In the genomic region with DNA sequence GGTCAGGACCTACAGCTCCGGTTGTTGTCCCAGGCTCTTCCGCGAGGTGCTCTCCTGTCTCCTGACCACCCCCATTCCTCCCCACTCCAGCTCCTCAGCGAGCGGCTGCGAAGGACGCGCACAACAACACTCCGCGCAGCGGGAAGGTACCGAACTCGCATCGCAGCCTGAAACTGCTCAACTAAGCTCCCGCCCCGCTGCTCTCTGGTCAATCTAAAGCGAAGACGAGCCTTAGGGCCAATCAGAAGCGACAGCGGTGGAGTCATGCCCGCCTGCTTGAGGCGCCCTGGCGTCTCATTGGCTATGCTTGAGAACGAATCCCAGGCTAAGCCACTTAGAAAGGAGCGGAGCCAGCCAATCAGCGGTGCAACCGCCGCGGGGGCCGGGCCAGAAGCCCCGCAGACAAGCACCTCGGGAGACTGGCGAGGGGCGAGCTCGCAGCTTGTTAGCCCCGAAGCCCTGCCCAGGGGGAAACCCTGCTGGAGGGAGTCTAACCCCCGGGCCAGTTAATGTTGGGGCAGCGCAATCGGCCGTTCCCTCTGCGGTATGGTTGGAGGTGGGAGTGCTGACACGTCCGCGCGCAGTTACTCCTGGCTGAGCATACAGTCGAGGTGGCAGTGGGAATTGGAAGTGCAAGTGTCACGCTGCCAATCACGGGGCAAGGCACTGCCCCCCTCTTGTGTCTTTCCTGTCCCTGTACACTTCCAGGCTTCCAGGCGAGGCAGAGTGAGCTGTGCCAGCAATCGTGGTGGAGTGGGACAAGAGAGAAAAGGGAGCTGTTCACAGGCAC, we compare ENCODE assay signal across 1 cellular context.
TF ChIP-seq lines count a peak whose summit lies in the region.

No MANE protein-coding gene starts in this region.

TF ChIP-seq in Ishikawa, 13 proteins besides CTCF, POLR2A, EP300 and RAD21 (continued from another document):
- TF ChIP-seq, protein P1, sequence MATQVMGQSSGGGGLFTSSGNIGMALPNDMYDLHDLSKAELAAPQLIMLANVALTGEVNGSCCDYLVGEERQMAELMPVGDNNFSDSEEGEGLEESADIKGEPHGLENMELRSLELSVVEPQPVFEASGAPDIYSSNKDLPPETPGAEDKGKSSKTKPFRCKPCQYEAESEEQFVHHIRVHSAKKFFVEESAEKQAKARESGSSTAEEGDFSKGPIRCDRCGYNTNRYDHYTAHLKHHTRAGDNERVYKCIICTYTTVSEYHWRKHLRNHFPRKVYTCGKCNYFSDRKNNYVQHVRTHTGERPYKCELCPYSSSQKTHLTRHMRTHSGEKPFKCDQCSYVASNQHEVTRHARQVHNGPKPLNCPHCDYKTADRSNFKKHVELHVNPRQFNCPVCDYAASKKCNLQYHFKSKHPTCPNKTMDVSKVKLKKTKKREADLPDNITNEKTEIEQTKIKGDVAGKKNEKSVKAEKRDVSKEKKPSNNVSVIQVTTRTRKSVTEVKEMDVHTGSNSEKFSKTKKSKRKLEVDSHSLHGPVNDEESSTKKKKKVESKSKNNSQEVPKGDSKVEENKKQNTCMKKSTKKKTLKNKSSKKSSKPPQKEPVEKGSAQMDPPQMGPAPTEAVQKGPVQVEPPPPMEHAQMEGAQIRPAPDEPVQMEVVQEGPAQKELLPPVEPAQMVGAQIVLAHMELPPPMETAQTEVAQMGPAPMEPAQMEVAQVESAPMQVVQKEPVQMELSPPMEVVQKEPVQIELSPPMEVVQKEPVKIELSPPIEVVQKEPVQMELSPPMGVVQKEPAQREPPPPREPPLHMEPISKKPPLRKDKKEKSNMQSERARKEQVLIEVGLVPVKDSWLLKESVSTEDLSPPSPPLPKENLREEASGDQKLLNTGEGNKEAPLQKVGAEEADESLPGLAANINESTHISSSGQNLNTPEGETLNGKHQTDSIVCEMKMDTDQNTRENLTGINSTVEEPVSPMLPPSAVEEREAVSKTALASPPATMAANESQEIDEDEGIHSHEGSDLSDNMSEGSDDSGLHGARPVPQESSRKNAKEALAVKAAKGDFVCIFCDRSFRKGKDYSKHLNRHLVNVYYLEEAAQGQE (IDR thresholded peaks at IDR 0.05; ENCODE audit: low read depth), result peak; percentile 31; the same call in 1 of the 2 replicates
- TF ChIP-seq FOXM1 (IDR thresholded peaks at IDR 0.05; ENCODE audit: borderline replicate concordance, low read depth) (no peak), TEAD4 (IDR thresholded peaks at IDR 0.05) (no peak), EGR1 (IDR thresholded peaks at IDR 0.05) (no peak), YY1 (IDR thresholded peaks at IDR 0.05; ENCODE audit: low read depth) (no peak)
- TF ChIP-seq, protein P2, sequence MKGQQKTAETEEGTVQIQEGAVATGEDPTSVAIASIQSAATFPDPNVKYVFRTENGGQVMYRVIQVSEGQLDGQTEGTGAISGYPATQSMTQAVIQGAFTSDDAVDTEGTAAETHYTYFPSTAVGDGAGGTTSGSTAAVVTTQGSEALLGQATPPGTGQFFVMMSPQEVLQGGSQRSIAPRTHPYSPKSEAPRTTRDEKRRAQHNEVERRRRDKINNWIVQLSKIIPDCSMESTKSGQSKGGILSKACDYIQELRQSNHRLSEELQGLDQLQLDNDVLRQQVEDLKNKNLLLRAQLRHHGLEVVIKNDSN (IDR thresholded peaks at IDR 0.05), result no peak
